1 cellular context compared by ENCODE assay signal in genomic region chr15:22257047-22257667, GRCh38.
TF ChIP-seq lines count a peak whose summit lies in the region.

No MANE protein-coding gene starts in this region.

TF ChIP-seq in K562, 482 proteins besides CTCF, POLR2A, EP300 and RAD21 (continued from another document):
- no peak for TF ChIP-seq NCOA2 (IDR thresholded peaks at IDR 0.05; ENCODE audit: partially characterized antibody in 2 of 2)
- TF ChIP-seq BCOR (IDR thresholded peaks at IDR 0.05), result no peak
- TF ChIP-seq BCLAF1 (IDR thresholded peaks at IDR 0.05; ENCODE audit: borderline replicate concordance in 1 of 2, control insufficient read depth in 1 of 2, low read depth in 2 of 2, low read length in 1 of 2), result no peak
